ENCODE assay signal across 8 cellular contexts in the genomic region with DNA sequence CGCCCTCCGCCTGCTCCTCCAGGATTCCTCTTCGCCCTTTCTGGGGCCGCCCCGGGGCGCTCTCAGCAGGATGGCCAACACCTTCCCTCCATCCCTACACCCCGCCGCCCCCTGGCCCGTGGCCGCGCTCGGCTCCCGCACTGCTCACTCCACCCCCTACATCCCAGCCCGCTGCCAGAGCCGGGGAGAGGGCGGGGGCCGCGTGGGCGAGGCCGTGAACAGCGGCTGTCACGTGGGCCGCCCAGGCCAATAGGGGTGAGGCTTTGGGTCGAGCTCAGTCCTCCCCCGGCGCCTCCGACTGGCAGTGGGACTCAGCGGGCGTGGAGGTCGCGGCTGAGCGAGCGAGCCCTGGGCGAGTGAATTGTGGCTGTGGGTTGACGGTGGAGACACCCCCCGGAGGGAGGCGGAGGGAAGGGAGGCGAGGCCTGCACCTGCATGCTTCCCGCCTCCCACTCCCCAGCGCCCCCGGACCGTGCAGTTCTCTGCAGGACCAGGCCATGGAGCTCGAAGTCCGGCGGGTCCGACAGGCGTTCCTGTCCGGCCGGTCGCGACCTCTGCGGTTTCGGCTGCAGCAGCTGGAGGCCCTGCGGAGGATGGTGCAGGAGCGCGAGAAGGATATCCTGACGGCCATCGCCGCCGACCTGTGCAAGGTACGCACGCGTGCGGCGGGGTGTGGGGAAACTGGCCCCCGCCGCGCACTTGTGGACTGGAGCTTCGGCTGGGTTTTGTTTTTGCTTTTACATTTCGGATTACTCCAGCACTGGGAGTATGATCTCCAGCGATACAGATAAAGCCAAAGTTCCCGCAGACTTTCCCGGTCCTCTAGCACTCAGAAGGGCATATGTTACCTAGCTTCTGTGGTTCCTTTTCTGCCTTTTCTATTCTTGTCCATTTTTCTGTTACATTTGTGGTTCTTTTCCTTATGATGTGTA. TPM values are rescaled to one million over a fixed set of nuclear protein-coding genes. Genes with fewer than 3 reads are reported as not detected.
DNase-seq lines count a peak whose midpoint lies in the region; ATAC-seq, FAIRE-seq and TF ChIP-seq lines count a peak whose summit lies in the region.

Gene ALDH3A2, plus strand, starts transcription at position 277 of the 932 bp plus-strand sequence. Its CDS starts 221 bp downstream, at position 498.

- H3K4me3 Mint-ChIP-seq in activated naive CD8-positive, alpha-beta T cell treated with anti-CD3 and anti-CD28 coated beads, Interleukin-2, amount 50 U/mL, for 24 hours = peak within 1 kb of the TSS; percentile 83

- H3K36me3 ChIP-seq in pancreas = peaks cover 0 to 6% (median 0%) of the 10 kb centered on the region in 3 donors
- peaks cover 5 to 7% (median 6%) of the 10 kb centered on the region in 3 donors for H3K36me3 ChIP-seq in tibial artery

- peak; percentile 92 for ATAC-seq in HG02763 (IDR thresholded peaks at IDR 0.05; ENCODE audit: unreplicated experiment)
- peak; percentile 95 for ATAC-seq in activated naive CD8-positive, alpha-beta T cell treated with anti-CD3 and anti-CD28 coated beads, Interleukin-2, amount 50 U/mL, for 24 hours
- ATAC-seq in Right ventricle myocardium inferior = peak; percentile 100
- ATAC-seq in pancreas = peak; percentile 91 to 97 (median 96)

- H3K4me3 ChIP-seq in pancreas (peak within 1 kb of the TSS; percentile 43 to 93 (median 68)), tibial artery (peak within 1 kb of the TSS; percentile 69 to 83)

- intact Hi-C loops in Right ventricle myocardium inferior (cut with DNase I) = loop anchor here (5.0 kb wide), 3 partner anchors 104 to 271 kb away; partner anchors contain the start of gene MAPK7
- intact Hi-C loops in pancreas (cut with DNase I) = no loop called here
- intact Hi-C loops in tibial artery (cut with DNase I; ENCODE audit: low total_unique reads) = loop anchor here (5.0 to 10.0 kb wide), 2 partner anchors 74 to 136 kb away; no protein-coding TSS in a partner anchor

- 0% methylated on average over 59 to 72 of the region's 73 CpGs for WGBS in pancreas, 2 donors

- TF ChIP-seq CTCF in pancreas (IDR thresholded peaks at IDR 0.05) = no peak
- TF ChIP-seq CTCF in tibial artery (IDR thresholded peaks at IDR 0.05) = peak; percentile 9 to 13

- no peaks in the 10 kb centered on the region for H3K27me3 ChIP-seq in pancreas
- H3K27me3 ChIP-seq in tibial artery = no peaks in the 10 kb centered on the region

- H3K36me3 Mint-ChIP-seq in activated naive CD8-positive, alpha-beta T cell treated with anti-CD3 and anti-CD28 coated beads, Interleukin-2, amount 50 U/mL, for 24 hours (ENCODE audit: low read depth) = peaks cover 8% of the 10 kb centered on the region

- H3K4me1 Mint-ChIP-seq in activated naive CD8-positive, alpha-beta T cell treated with anti-CD3 and anti-CD28 coated beads, Interleukin-2, amount 50 U/mL, for 24 hours = peaks cover 35% of the 10 kb centered on the region

- peak; percentile 97 for FAIRE-seq in GM12891 (lab: Jason Lieb, UNC)
- FAIRE-seq in pancreas (lab: Jason Lieb, UNC) = no peak

- H3K9me3 ChIP-seq in pancreas (no peaks in the 10 kb centered on the region), tibial artery (no peaks in the 10 kb centered on the region)

- H3K27ac Mint-ChIP-seq in activated naive CD8-positive, alpha-beta T cell treated with anti-CD3 and anti-CD28 coated beads, Interleukin-2, amount 50 U/mL, for 24 hours = peak within 1 kb of the TSS; percentile 88

- H3K4me1 ChIP-seq in pancreas (peaks cover 18 to 42% (median 33%) of the 10 kb centered on the region in 3 donors), tibial artery (peaks cover 0 to 68% (median 53%) of the 10 kb centered on the region in 4 donors)

- DNase-seq in GM12891 (ENCODE audit: insufficient read length, low spot score) (peak; percentile 97), NCI-H1417 treated with DMSO at 0.1 percent for 48 hours (lab: John Stamatoyannopoulos, UW) (peak; percentile 43), T follicular helper cell (ENCODE audit: low read depth) (peak; percentile 89), Right ventricle myocardium inferior (ENCODE audit: missing footprints) (peak; percentile 100), pancreas (peak; percentile 95 to 98 (median 96)), tibial artery (peak; percentile 98 to 99)
- DNase-seq in activated naive CD8-positive, alpha-beta T cell treated with anti-CD3 and anti-CD28 coated beads, Interleukin-2, amount 50 U/mL, for 24 hours = peak; percentile 93

- peaks cover 6% of the 10 kb centered on the region for H3K27me3 Mint-ChIP-seq in activated naive CD8-positive, alpha-beta T cell treated with anti-CD3 and anti-CD28 coated beads, Interleukin-2, amount 50 U/mL, for 24 hours

- peak within 1 kb of the TSS; percentile 79 to 96 (median 88) for H3K27ac ChIP-seq in pancreas
- peak within 1 kb of the TSS; percentile 90 to 99 for H3K27ac ChIP-seq in tibial artery

- no peaks in the 10 kb centered on the region for H3K9me3 Mint-ChIP-seq in activated naive CD8-positive, alpha-beta T cell treated with anti-CD3 and anti-CD28 coated beads, Interleukin-2, amount 50 U/mL, for 24 hours

- peak; percentile 74; the same call in 1 of the 2 replicates for TF ChIP-seq POLR2A in GM12891 (IDR thresholded peaks at IDR 0.05; ENCODE audit: low read depth, low read length)

TF ChIP-seq in GM12891, 5 proteins besides CTCF, POLR2A, EP300 and RAD21:
- TF ChIP-seq TAF1 (IDR thresholded peaks at IDR 0.05; ENCODE audit: low read depth, low read length) (peak; percentile 63; the same call in 1 of the 2 replicates), PAX5 (IDR thresholded peaks at IDR 0.05; ENCODE audit: insufficient read depth, low read length, severe bottlenecking) (peak; percentile 74), SPI1 (IDR thresholded peaks at IDR 0.05; ENCODE audit: low read depth, low read length) (no peak), POU2F2 (IDR thresholded peaks at IDR 0.05; ENCODE audit: low read depth, low read length) (no peak), POLR2AphosphoS5 (IDR thresholded peaks at IDR 0.05; ENCODE audit: low read depth, low read length) (0 out of 2 replicates have a peak, but pooled peaks have one; percentile 39)

RNA-seq across cellular contexts. Expression of gene ALDH3A2, which starts in this region (rescaled TPM):
- 20.8 TPM for polyA plus RNA-seq in GM12891 (2012; ENCODE audit: low read depth, missing spikeins)
- total RNA-seq in Right ventricle myocardium inferior = 64.4 TPM
- 100 to 1,000 TPM in 1 of 6 donors, 10 to 100 TPM in 5; 47.0 to 102 (median 57.7) TPM for total RNA-seq in pancreas
- 10 to 100 TPM; 46.3 to 58.1 TPM for polyA plus RNA-seq in pancreas

Comparison
In these comparisons a context has a peak if more than half of its experiments do, and no peak if none do; other contexts are left out.
1. Peak in every context shown above with its lines: DNase-seq, ATAC-seq, H3K4me3 ChIP-seq and H3K27ac ChIP-seq.
2. DNase-seq: peak in every context shown above with its lines; median percentile 100 in Right ventricle myocardium inferior; 98 in tibial artery; 97 in GM12891; 96 in pancreas; 93 in activated naive CD8-positive, alpha-beta T cell treated with anti-CD3 and anti-CD28 coated beads, Interleukin-2, amount 50 U/mL, for 24 hours; 89 in T follicular helper cell; 43 in NCI-H1417 treated with DMSO at 0.1 percent for 48 hours.
3. CTCF ChIP-seq: peak in tibial artery (2 of 2); none in pancreas (0 of 4).
4. intact Hi-C loops: an anchor here in Right ventricle myocardium inferior (5.0 kb wide) and tibial artery (5.0 to 10.0 kb wide); none called in pancreas.